In genomic region chr3:150407818-150408231, GRCh38 we compare ENCODE assay signal across 8 cellular contexts. TPM values are rescaled to one million over a fixed set of nuclear protein-coding genes. Genes with fewer than 3 reads are reported as not detected.
A peak's percentile ranks its signal among the peaks of the same experiment; 100 is the strongest.
DNase-seq lines count a peak whose midpoint lies in the region; ATAC-seq, FAIRE-seq and TF ChIP-seq lines count a peak whose summit lies in the region.

No MANE protein-coding gene starts in this region.

- peak; percentile 94 to 99 for DNase-seq in stimulated activated CD4-positive, alpha-beta T cell treated with anti-CD3 and anti-CD28 coated beads, Interleukin-1b, Interleukin-23, amount 100 ng/mL, for 1 hour (ENCODE audit: low read depth in 2 of 2)
- DNase-seq in stimulated activated CD4-positive, alpha-beta T cell treated with anti-CD3 and anti-CD28 coated beads, Interleukin-1b, Interleukin-23, amount 100 ng/mL, for 48 hours, result no peak
- peak; percentile 95 for DNase-seq in T follicular helper cell (ENCODE audit: low read depth)
- DNase-seq in dedifferentiated amniotic fluid mesenchymal stem cell (ENCODE audit: extremely low spot score), result peak; percentile 63
- DNase-seq in upper lobe of right lung, result peak; percentile 99
- DNase-seq in GM12891 (ENCODE audit: insufficient read length, low spot score), result no peak

- no peak for TF ChIP-seq CTCF in upper lobe of right lung (IDR thresholded peaks at IDR 0.05)

- no peak for TF ChIP-seq POLR2A in GM12891 (IDR thresholded peaks at IDR 0.05; ENCODE audit: low read depth, low read length)

- H3K9ac ChIP-seq in muscle layer of colon (ENCODE audit: low read length), result peak overlapping the region; percentile 98

- peak overlapping the region; percentile 97 for H3K27ac ChIP-seq in muscle layer of colon (ENCODE audit: low read depth, low read length)
- peak overlapping the region; percentile 99 for H3K27ac ChIP-seq in upper lobe of right lung

- FAIRE-seq in GM12891 (lab: Jason Lieb, UNC), result no peak

- H3K36me3 ChIP-seq in muscle layer of colon (ENCODE audit: insufficient read depth, low read length), result no peaks in the 10 kb centered on the region
- no peaks in the 10 kb centered on the region for H3K36me3 ChIP-seq in upper lobe of right lung

- H3K27me3 ChIP-seq in muscle layer of colon (ENCODE audit: control insufficient read depth in 1 of 2, insufficient read depth in 2 of 2, low read length in 2 of 2) (no peaks in the 10 kb centered on the region), upper lobe of right lung (no peaks in the 10 kb centered on the region)

- peaks cover 8% of the 10 kb centered on the region for H3K4me1 ChIP-seq in muscle layer of colon (ENCODE audit: insufficient read depth, low read length)
- peaks cover 4% of the 10 kb centered on the region for H3K4me1 ChIP-seq in upper lobe of right lung

- peak overlapping the region; percentile 22 to 69 for H3K4me3 ChIP-seq in muscle layer of colon (ENCODE audit: low read depth in 1 of 2, low read length in 2 of 2)
- peak overlapping the region; percentile 88 for H3K4me3 ChIP-seq in upper lobe of right lung

- H3K9me3 ChIP-seq in muscle layer of colon (ENCODE audit: low read length) (no peaks in the 10 kb centered on the region), upper lobe of right lung (no peaks in the 10 kb centered on the region)

- intact Hi-C loops in upper lobe of right lung (cut with DNase I), result no loop called here

- ATAC-seq in HG03378 (IDR thresholded peaks at IDR 0.05; ENCODE audit: unreplicated experiment), result peak; percentile 19
- no peak for ATAC-seq in upper lobe of right lung

TF ChIP-seq in GM12891, 5 proteins besides CTCF, POLR2A, EP300 and RAD21:
- TF ChIP-seq POLR2AphosphoS5 (IDR thresholded peaks at IDR 0.05; ENCODE audit: low read depth, low read length) (no peak), TAF1 (IDR thresholded peaks at IDR 0.05; ENCODE audit: low read depth, low read length) (no peak), SPI1 (IDR thresholded peaks at IDR 0.05; ENCODE audit: low read depth, low read length) (no peak), POU2F2 (IDR thresholded peaks at IDR 0.05; ENCODE audit: low read depth, low read length) (no peak), PAX5 (IDR thresholded peaks at IDR 0.05; ENCODE audit: insufficient read depth, low read length, severe bottlenecking) (no peak)

RNA-seq across cellular contexts. Expression of gene TSC22D2, which starts 0.3 kb away (rescaled TPM):
- 29.2 TPM for total RNA-seq in upper lobe of right lung
- 5.0 TPM for polyA plus RNA-seq in GM12891 (2012; ENCODE audit: low read depth, missing spikeins)

Comparison
In these comparisons a context has a peak if more than half of its experiments do, and no peak if none do; other contexts are left out.
1. DNase-seq: peak in stimulated activated CD4-positive, alpha-beta T cell treated with anti-CD3 and anti-CD28 coated beads, Interleukin-1b, Interleukin-23, amount 100 ng/mL, for 1 hour (2 of 2), T follicular helper cell (single experiment), dedifferentiated amniotic fluid mesenchymal stem cell (single experiment) and upper lobe of right lung (single experiment); none in stimulated activated CD4-positive, alpha-beta T cell treated with anti-CD3 and anti-CD28 coated beads, Interleukin-1b, Interleukin-23, amount 100 ng/mL, for 48 hours (single experiment) and GM12891 (single experiment).